12 cellular contexts compared by ENCODE assay signal in the genomic region with DNA sequence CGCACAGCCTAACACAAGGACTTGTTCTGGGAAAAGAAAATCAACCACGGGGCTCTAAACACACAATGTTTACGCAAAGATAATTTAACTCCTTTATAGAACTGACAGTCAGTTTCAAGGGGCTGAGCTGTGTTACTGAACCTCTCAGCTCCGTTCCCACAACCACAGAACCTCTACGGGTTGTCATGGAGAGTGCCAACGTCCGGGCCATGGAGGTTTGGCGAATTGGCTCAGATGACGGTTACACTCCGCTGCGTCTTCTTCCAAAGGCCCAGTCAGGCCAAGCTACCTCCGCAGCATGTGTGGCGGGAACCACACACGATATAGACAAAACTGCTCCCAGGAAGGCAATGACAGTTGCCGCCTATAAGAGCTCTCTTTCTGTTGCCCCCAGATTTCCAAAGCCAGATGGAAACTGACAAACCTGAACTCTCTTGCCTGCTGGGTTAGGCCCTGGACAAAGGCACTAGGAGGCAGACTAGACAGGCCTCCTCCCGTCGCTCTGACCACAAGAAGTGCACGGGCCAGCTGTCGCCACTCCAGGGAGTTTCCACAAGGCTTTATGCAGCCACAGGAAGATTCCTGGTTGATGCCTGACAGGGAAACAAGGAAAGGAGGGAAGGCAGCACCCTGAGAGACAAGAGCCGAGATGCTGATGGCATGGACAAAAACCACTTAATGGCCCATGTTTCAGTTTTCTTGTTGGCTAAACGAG. TPM values are rescaled to one million over a fixed set of nuclear protein-coding genes. Genes with fewer than 3 reads are reported as not detected.
A peak's percentile ranks its signal among the peaks of the same experiment; 100 is the strongest.
DNase-seq lines count a peak whose midpoint lies in the region; ATAC-seq and TF ChIP-seq lines count a peak whose summit lies in the region.
"Had no signal": no experiment of that assay in that cellular context is flagged by ENCODE, and none has a peak within 500 bp of the region (broad histone marks: within the 10 kb centered on the region; RNA-seq: fewer than 3 reads in every experiment).

No MANE protein-coding gene starts in this region.

- CTCF ChIA-PET in RWPE1 (lab: Yijun Ruan, JAX) = interaction anchor here (0.6 kb wide), 2 partner anchors 20 to 60 kb away, joined by 3 to 4 read pairs; no protein-coding TSS in a partner anchor

- H3K4me3 Mint-ChIP-seq in activated T-cell treated with anti-CD3 and anti-CD28 coated beads, Interleukin-2, amount 50 U/mL, for 4 hours = peak overlapping the region; percentile 6
- no peak overlapping the region for H3K4me3 Mint-ChIP-seq in stimulated activated naive B cell treated with anti-CD40 and anti-IgM and Interleukin-4, amounts not matched to agents 10 μg/mL and 1 μg/mL and 100 μg/mL, for 72 hours
- no peak overlapping the region for H3K4me3 Mint-ChIP-seq in mesothelial cell of epicardium

- intact Hi-C loops in tibial artery (cut with DNase I; ENCODE audit: low total_unique reads) = no loop called here

- ATAC-seq in activated T-cell treated with anti-CD3 and anti-CD28 coated beads, Interleukin-2, amount 50 U/mL, for 4 hours = no peak
- ATAC-seq in stimulated activated naive B cell treated with anti-CD40 and anti-IgM and Interleukin-4, amounts not matched to agents 10 μg/mL and 1 μg/mL and 100 μg/mL, for 72 hours (replicated peaks) = no peak
- ATAC-seq in HG03039 (IDR thresholded peaks at IDR 0.05; ENCODE audit: unreplicated experiment) = no peak
- ATAC-seq: left ventricle myocardium superior had no signal

- TF ChIP-seq CTCF in RWPE1 (conservative IDR thresholded peaks at IDR 0.05; ENCODE audit: low read depth) (no peak), fibroblast of pulmonary artery (IDR thresholded peaks at IDR 0.05; ENCODE audit: low read length, missing control alignments) (no peak), tibial artery (IDR thresholded peaks at IDR 0.05) (no peak), mesothelial cell of epicardium (IDR thresholded peaks at IDR 0.05; ENCODE audit: unreplicated experiment) (no peak)

- H3K36me3 ChIP-seq in tibial artery = no peaks in the 10 kb centered on the region

- peak overlapping the region; percentile 31 for H3K27ac Mint-ChIP-seq in stimulated activated naive B cell treated with anti-CD40 and anti-IgM and Interleukin-4, amounts not matched to agents 10 μg/mL and 1 μg/mL and 100 μg/mL, for 72 hours
- no peak overlapping the region for H3K27ac Mint-ChIP-seq in mesothelial cell of epicardium

- peaks cover 90% of the 10 kb centered on the region for H3K4me1 Mint-ChIP-seq in activated T-cell treated with anti-CD3 and anti-CD28 coated beads, Interleukin-2, amount 50 U/mL, for 4 hours (ENCODE audit: low read depth)
- peaks cover 63 to 80% of the 10 kb centered on the region in 2 donors for H3K4me1 Mint-ChIP-seq in stimulated activated naive B cell treated with anti-CD40 and anti-IgM and Interleukin-4, amounts not matched to agents 10 μg/mL and 1 μg/mL and 100 μg/mL, for 72 hours
- H3K4me1 Mint-ChIP-seq in mesothelial cell of epicardium = peaks cover 22% of the 10 kb centered on the region

- H3K4me3 ChIP-seq in fibroblast of pulmonary artery (replicated peaks; ENCODE audit: low read depth, low read length) (no peak overlapping the region), tibial artery (no peak overlapping the region)

- no peaks in the 10 kb centered on the region for H3K9me3 ChIP-seq in tibial artery

- no peak for DNase-seq in activated T-cell treated with anti-CD3 and anti-CD28 coated beads, Interleukin-2, amount 50 U/mL, for 4 hours
- no peak for DNase-seq in activated T-cell treated with anti-CD3 and anti-CD28 coated beads, Interleukin-2, amount 50 U/mL, for 48 hours
- no peak for DNase-seq in RWPE1 (ENCODE audit: low spot score)
- peak; percentile 33 for DNase-seq in fibroblast of pulmonary artery (ENCODE audit: low read depth)
- DNase-seq in stimulated activated naive B cell treated with anti-CD40 and anti-IgM and Interleukin-4, amounts not matched to agents 10 μg/mL and 1 μg/mL and 100 μg/mL, for 72 hours = no peak
- DNase-seq in tibial artery = no peak
- DNase-seq in mesothelial cell of epicardium (ENCODE audit: low spot score in 2 of 2, unreplicated experiment in 2 of 2) = no peak
- DNase-seq: activated CD8-positive, alpha-beta memory T cell treated with anti-CD3 and anti-CD28 coated beads for 24 hours; effector CD8-positive, alpha-beta T cell; left ventricle myocardium superior had no signal

- H3K27me3 Mint-ChIP-seq in activated T-cell treated with anti-CD3 and anti-CD28 coated beads, Interleukin-2, amount 50 U/mL, for 4 hours (ENCODE audit: low read depth) = no peaks in the 10 kb centered on the region
- H3K27me3 Mint-ChIP-seq in stimulated activated naive B cell treated with anti-CD40 and anti-IgM and Interleukin-4, amounts not matched to agents 10 μg/mL and 1 μg/mL and 100 μg/mL, for 72 hours = no peaks in the 10 kb centered on the region
- peaks cover 49% of the 10 kb centered on the region for H3K27me3 Mint-ChIP-seq in mesothelial cell of epicardium (ENCODE audit: low read depth)
- H3K27me3 Mint-ChIP-seq: IgD-negative memory B cell had no signal

- H3K36me3 Mint-ChIP-seq in activated T-cell treated with anti-CD3 and anti-CD28 coated beads, Interleukin-2, amount 50 U/mL, for 4 hours (ENCODE audit: insufficient read depth) = peaks cover 1% of the 10 kb centered on the region
- H3K36me3 Mint-ChIP-seq in stimulated activated naive B cell treated with anti-CD40 and anti-IgM and Interleukin-4, amounts not matched to agents 10 μg/mL and 1 μg/mL and 100 μg/mL, for 72 hours = peaks cover 20 to 50% of the 10 kb centered on the region in 2 donors
- H3K36me3 Mint-ChIP-seq in mesothelial cell of epicardium = no peaks in the 10 kb centered on the region

- H3K9me3 Mint-ChIP-seq in activated T-cell treated with anti-CD3 and anti-CD28 coated beads, Interleukin-2, amount 50 U/mL, for 4 hours = no peaks in the 10 kb centered on the region
- no peaks in the 10 kb centered on the region for H3K9me3 Mint-ChIP-seq in stimulated activated naive B cell treated with anti-CD40 and anti-IgM and Interleukin-4, amounts not matched to agents 10 μg/mL and 1 μg/mL and 100 μg/mL, for 72 hours
- H3K9me3 Mint-ChIP-seq in mesothelial cell of epicardium = no peaks in the 10 kb centered on the region
- H3K9me3 Mint-ChIP-seq: IgD-negative memory B cell had no signal

- H3K27me3 ChIP-seq in tibial artery = peaks cover 0 to 8% of the 10 kb centered on the region in 2 donors

- POLR2A ChIA-PET in RWPE1 (lab: Yijun Ruan, JAX; ENCODE audit: low non-redundant PET) = interaction anchor here (0.6 kb wide), 1 partner anchor 111 kb away, joined by 13 read pairs; no protein-coding TSS in a partner anchor

- H3K27ac ChIP-seq in RWPE1 = peak overlapping the region; percentile 68
- H3K27ac ChIP-seq in tibial artery = no peak overlapping the region

- peaks cover 0 to 4% (median 0%) of the 10 kb centered on the region in 4 donors for H3K4me1 ChIP-seq in tibial artery

RNA-seq across cellular contexts. Expression of gene CCDC88C, which starts 30.3 kb away (rescaled TPM):
- total RNA-seq in activated T-cell treated with anti-CD3 and anti-CD28 coated beads, Interleukin-2, amount 50 U/mL, for 4 hours = 10 to 100 TPM; 50.3 to 60.2 (median 58.2) TPM
- 23.1 to 24.8 TPM (median 23.7 TPM) in 3 replicates for total RNA-seq in mesothelial cell of epicardium
